34 cellular contexts compared by ENCODE assay signal in the genomic region with DNA sequence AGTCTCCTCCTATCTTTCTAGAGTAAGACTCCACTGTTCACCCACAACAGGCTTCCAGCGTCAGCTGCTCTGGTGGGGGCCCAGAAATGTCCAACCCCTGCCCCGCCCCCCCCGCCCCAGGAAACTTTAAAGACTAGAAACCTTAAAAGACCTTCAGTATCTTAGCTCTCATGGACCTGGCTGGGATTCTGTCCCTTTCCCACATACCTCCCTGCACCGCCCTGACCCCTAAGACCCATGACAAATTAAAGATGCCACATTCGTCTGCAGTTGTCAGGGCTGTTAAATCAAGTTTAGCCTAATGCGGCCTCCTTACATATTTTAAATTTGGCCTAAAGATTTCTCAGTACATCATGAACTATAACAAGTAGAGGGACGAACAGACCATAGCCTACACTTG. TPM values are rescaled to one million over a fixed set of nuclear protein-coding genes. Genes with fewer than 3 reads are reported as not detected.
"Had no signal": no experiment of that assay in that cellular context is flagged by ENCODE, and none has a peak within 500 bp of the region (broad histone marks: within the 10 kb centered on the region; RNA-seq: fewer than 3 reads in every experiment).

No MANE protein-coding gene starts in this region.

- H3K9me3 Mint-ChIP-seq: type B pancreatic cell had no signal

- H3K9me3 ChIP-seq: psoas muscle, right lobe of liver, uterus had no signal

- DNase-seq: heart right ventricle; hippocampal formation; kidney; left ventricle myocardium inferior; midbrain; mucosa of descending colon; naive thymus-derived CD4-positive, alpha-beta T cell; psoas muscle; right lobe of liver; stimulated activated CD4-positive, alpha-beta T cell treated with anti-CD3 and anti-CD28 coated beads, Interleukin-1b, Interleukin-23, amount 100 ng/mL, for 48 hours; stimulated activated CD4-positive, alpha-beta T cell treated with anti-CD3 and anti-CD28 coated beads, Interleukin-2, amount 100 ng/mL, for 48 hours; stimulated activated CD4-positive, alpha-beta T cell treated with anti-CD3 and anti-CD28 coated beads, Interleukin-4, amount 100 ng/mL, for 4 hours; stimulated activated CD8-positive, alpha-beta memory T cell treated with anti-CD3 and anti-CD28 coated beads, Interleukin-4, amount 100 ng/mL, for 48 hours; stimulated activated naive CD4-positive, alpha-beta T cell treated with Interleukin-2 at 50 U/mL for 16 hours; stimulated activated naive CD8-positive, alpha-beta T cell treated with anti-CD3 and anti-CD28 coated beads, Interleukin-15, amount 100 ng/mL, for 72 hours; substantia nigra; uterus had no signal

- H2AFZ ChIP-seq: parathyroid adenoma had no signal

- ATAC-seq: heart right ventricle; mucosa of descending colon; naive thymus-derived CD4-positive, alpha-beta T cell; natural killer cell treated with Interleukin-12 subunit alpha and Interleukin-12 subunit beta and Interleukin-15 and Interleukin-18, amount 100 ng/mL, for 72 hours; psoas muscle; right lobe of liver; stimulated activated memory B cell treated with anti-CD40 and anti-IgM and Interleukin-4, amounts not matched to agents 10 μg/mL and 1 μg/mL and 100 μg/mL, for 72 hours; stimulated activated naive CD8-positive, alpha-beta T cell treated with anti-CD3 and anti-CD28 coated beads, Interleukin-15, amount 100 ng/mL, for 72 hours had no signal

- H3K27ac ChIP-seq: heart right ventricle, left ventricle myocardium inferior, parathyroid adenoma, psoas muscle, right lobe of liver, tibial nerve, uterus had no signal

- H3K4me1 Mint-ChIP-seq: memory B cell; naive thymus-derived CD4-positive, alpha-beta T cell; stimulated activated memory B cell treated with anti-CD40 and anti-IgM and Interleukin-4, amounts not matched to agents 10 μg/mL and 1 μg/mL and 100 μg/mL, for 72 hours; stimulated activated naive CD8-positive, alpha-beta T cell treated with anti-CD3 and anti-CD28 coated beads, Interleukin-15, amount 100 ng/mL, for 72 hours had no signal

- H3K79me2 ChIP-seq: parathyroid adenoma had no signal

- H3K27me3 ChIP-seq: right lobe of liver, tibial nerve, uterus had no signal

- H3K4me3 Mint-ChIP-seq: memory B cell; naive thymus-derived CD4-positive, alpha-beta T cell; natural killer cell treated with Interleukin-12 subunit alpha and Interleukin-12 subunit beta and Interleukin-15 and Interleukin-18, amount 100 ng/mL, for 72 hours; stimulated activated memory B cell treated with anti-CD40 and anti-IgM and Interleukin-4, amounts not matched to agents 10 μg/mL and 1 μg/mL and 100 μg/mL, for 72 hours; stimulated activated naive CD8-positive, alpha-beta T cell treated with anti-CD3 and anti-CD28 coated beads, Interleukin-15, amount 100 ng/mL, for 72 hours; type B pancreatic cell had no signal

- H3K4me1 ChIP-seq: heart right ventricle, left ventricle myocardium inferior, parathyroid adenoma, psoas muscle, tibial nerve, uterus had no signal

- H3K36me3 Mint-ChIP-seq: stimulated activated memory B cell treated with anti-CD40 and anti-IgM and Interleukin-4, amounts not matched to agents 10 μg/mL and 1 μg/mL and 100 μg/mL, for 72 hours; type B pancreatic cell had no signal

- H3K27ac Mint-ChIP-seq: memory B cell; naive thymus-derived CD4-positive, alpha-beta T cell; natural killer cell treated with Interleukin-12 subunit alpha and Interleukin-12 subunit beta and Interleukin-15 and Interleukin-18, amount 100 ng/mL, for 72 hours; stimulated activated memory B cell treated with anti-CD40 and anti-IgM and Interleukin-4, amounts not matched to agents 10 μg/mL and 1 μg/mL and 100 μg/mL, for 72 hours; stimulated activated naive CD8-positive, alpha-beta T cell treated with anti-CD3 and anti-CD28 coated beads, Interleukin-15, amount 100 ng/mL, for 72 hours; type B pancreatic cell had no signal

- H3K36me3 ChIP-seq: heart right ventricle, left ventricle myocardium inferior, tibial nerve, uterus had no signal

- H3K4me3 ChIP-seq: heart right ventricle, left ventricle myocardium inferior, mucosa of descending colon, psoas muscle, right lobe of liver, smooth muscle cell, tibial nerve, uterus had no signal

- H3K4me2 ChIP-seq: smooth muscle cell had no signal

RNA-seq across cellular contexts. Expression of a gene that starts 10.0 kb away (rescaled TPM):
- total RNA-seq: heart right ventricle; kidney; left ventricle myocardium inferior; lower leg skin; lung microvascular endothelial cell; mesenteric fat pad; myocyte; naive thymus-derived CD4-positive, alpha-beta T cell; natural killer cell treated with Interleukin-12 subunit alpha and Interleukin-12 subunit beta and Interleukin-15 and Interleukin-18, amount 100 ng/mL, for 72 hours; omental fat pad; posterior vena cava; psoas muscle; skeletal muscle tissue; smooth muscle cell; temporal lobe; tibial nerve; ureter; uterus had no signal
- polyA plus RNA-seq: heart right ventricle; naive thymus-derived CD4-positive, alpha-beta T cell; neural cell; psoas muscle; smooth muscle cell had no signal

RNA-seq across cellular contexts. Expression of a gene that starts 20.0 kb away (rescaled TPM):
- total RNA-seq: heart right ventricle; left ventricle myocardium inferior; lower leg skin; lung microvascular endothelial cell; mesenteric fat pad; myocyte; naive thymus-derived CD4-positive, alpha-beta T cell; natural killer cell treated with Interleukin-12 subunit alpha and Interleukin-12 subunit beta and Interleukin-15 and Interleukin-18, amount 100 ng/mL, for 72 hours; posterior vena cava; psoas muscle; skeletal muscle tissue; smooth muscle cell; temporal lobe; ureter had no signal
- polyA plus RNA-seq: heart right ventricle; naive thymus-derived CD4-positive, alpha-beta T cell; neural cell; psoas muscle; smooth muscle cell had no signal
